8 cellular contexts compared by ENCODE assay signal in the genomic region with DNA sequence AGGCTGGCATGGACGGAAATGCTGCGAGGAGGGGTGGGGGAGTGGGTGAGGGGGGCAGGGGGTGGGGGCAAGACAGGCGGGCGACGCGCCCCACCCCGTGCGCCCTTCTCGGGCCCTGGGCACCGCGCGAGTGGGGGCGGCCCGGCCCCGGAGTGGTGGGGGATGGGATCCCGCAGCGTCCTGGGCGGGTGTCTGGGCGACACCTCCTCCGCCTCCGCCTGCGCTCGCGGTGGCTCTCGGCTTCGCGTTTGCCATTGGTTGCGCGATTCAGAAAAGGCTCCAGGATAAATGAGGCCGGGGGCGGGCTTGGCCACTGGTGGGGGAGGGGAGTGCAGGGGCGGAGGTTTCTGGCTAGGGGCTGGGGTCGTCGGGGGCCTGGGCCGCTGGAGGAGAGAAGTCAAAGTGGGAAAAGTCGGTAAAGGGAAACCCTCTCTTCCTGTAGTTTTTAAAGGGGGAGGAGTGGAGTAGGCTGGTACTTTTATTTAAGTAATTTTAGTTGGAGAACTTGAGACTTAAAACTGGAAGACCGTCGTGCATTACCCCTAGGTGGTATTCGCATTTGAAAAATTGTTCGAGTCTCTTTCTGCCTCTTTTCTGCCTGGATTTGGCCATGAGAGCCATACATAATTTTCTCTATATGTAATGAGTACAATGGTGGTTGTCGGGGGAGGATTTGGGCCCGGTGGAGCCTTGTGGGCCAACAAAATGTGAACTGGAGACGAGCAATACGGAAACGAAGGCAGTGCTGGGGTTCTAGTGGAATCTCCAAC. TPM values are rescaled to one million over a fixed set of nuclear protein-coding genes. Genes with fewer than 3 reads are reported as not detected.
DNase-seq lines count a peak whose midpoint lies in the region; ATAC-seq and TF ChIP-seq lines count a peak whose summit lies in the region.

No MANE protein-coding gene starts in this region.

- peak overlapping the region; percentile 97 for H3K4me3 Mint-ChIP-seq in nephron progenitor cell

- H3K36me3 ChIP-seq in MG63 = peaks cover 23% of the 10 kb centered on the region
- no peaks in the 10 kb centered on the region; the same call in 1 of the 2 replicates for H3K36me3 ChIP-seq in SJCRH30

- peak; percentile 93 for DNase-seq in DMS153 treated with DMSO at 0.1 percent for 48 hours (lab: John Stamatoyannopoulos, UW; ENCODE audit: unreplicated experiment)
- peak; percentile 95 for DNase-seq in MG63
- DNase-seq in SJCRH30 = peak; percentile 95
- peak; percentile 80 for DNase-seq in dermis blood vessel endothelial cell
- DNase-seq in nephron progenitor cell = peak; percentile 91
- no peak for DNase-seq in nucleus accumbens (lab: John Stamatoyannopoulos, UW)
- no peak for DNase-seq in NOMO-1 treated with DMSO at 0.1 percent for 48 hours (lab: John Stamatoyannopoulos, UW; ENCODE audit: unreplicated experiment)

- H3K27me3 Mint-ChIP-seq in nephron progenitor cell (ENCODE audit: low read depth, poor library complexity) = no peaks in the 10 kb centered on the region

- H3K9me3 ChIP-seq in MG63 = no peaks in the 10 kb centered on the region
- H3K9me3 ChIP-seq in SJCRH30 (replicated peaks) = no peaks in the 10 kb centered on the region

- H3K27ac Mint-ChIP-seq in nephron progenitor cell = peak overlapping the region; percentile 98

- peak; percentile 21 for ATAC-seq in GM21529 (IDR thresholded peaks at IDR 0.05; ENCODE audit: unreplicated experiment)

- no peaks in the 10 kb centered on the region for H3K36me3 Mint-ChIP-seq in nephron progenitor cell (ENCODE audit: low read depth)

- H3K9me3 Mint-ChIP-seq in nephron progenitor cell = no peaks in the 10 kb centered on the region

- H3K4me1 ChIP-seq in SJCRH30 = peaks cover 5% of the 10 kb centered on the region

- peaks cover 29% of the 10 kb centered on the region for H3K4me1 Mint-ChIP-seq in nephron progenitor cell

- H3K27me3 ChIP-seq in MG63 (no peaks in the 10 kb centered on the region), SJCRH30 (no peaks in the 10 kb centered on the region)

- TF ChIP-seq CTCF in nephron progenitor cell (IDR thresholded peaks at IDR 0.05) = no peak

- H3K4me3 ChIP-seq in MG63 = peak overlapping the region; percentile 65
- peak overlapping the region; percentile 87 for H3K4me3 ChIP-seq in SJCRH30

- H3K27ac ChIP-seq in SJCRH30 = peak overlapping the region; percentile 94

RNA-seq across cellular contexts. Expression of gene IGF2BP3, which starts 1.0 kb away (rescaled TPM):
- 51.8 and 80.7 TPM in 2 replicates for total RNA-seq in MG63 (2014; rRNA removed; shearing (Covaris generic); ENCODE audit: low replicate concordance)
- total RNA-seq in SJCRH30 (2014; rRNA removed; shearing (Covaris generic)) = 105 and 120 TPM in 2 replicates
- 13.4 and 41.5 TPM in 2 replicates for total RNA-seq in dermis blood vessel endothelial cell

Comparison
In these comparisons a context has a peak if more than half of its experiments do, and no peak if none do; other contexts are left out.
1. DNase-seq: peak in DMS153 treated with DMSO at 0.1 percent for 48 hours (single experiment), MG63 (single experiment), SJCRH30 (2 of 2), dermis blood vessel endothelial cell (single experiment) and nephron progenitor cell (single experiment); none in nucleus accumbens (0 of 56) and NOMO-1 treated with DMSO at 0.1 percent for 48 hours (single experiment).